In the genomic region with DNA sequence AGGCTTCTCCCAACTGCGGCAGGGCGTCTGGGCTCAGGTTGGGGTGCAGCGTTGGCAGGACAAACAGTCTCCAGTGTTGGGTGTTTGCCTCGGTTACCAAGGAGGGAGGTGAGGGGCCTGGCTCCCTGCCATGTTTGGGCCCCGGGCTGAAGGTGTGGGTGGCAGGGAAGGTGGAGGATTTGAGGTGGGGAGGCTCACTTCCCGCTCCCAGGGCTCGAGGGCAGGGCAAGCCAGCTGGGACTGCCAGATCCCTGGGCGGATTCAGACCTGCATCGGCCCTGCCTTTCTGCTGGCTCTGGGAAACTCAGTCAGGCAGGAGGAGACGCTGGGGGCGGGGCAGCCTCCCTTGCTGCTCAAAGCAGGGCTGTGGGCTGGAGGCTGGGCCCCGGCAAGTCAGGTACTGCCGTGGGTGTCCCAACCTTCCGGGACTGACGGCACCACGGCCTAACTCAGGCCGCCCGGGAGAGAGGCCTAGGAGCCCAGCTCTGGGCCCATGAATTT, we compare ENCODE assay signal across 10 cellular contexts. TPM values are rescaled to one million over a fixed set of nuclear protein-coding genes. Genes with fewer than 3 reads are reported as not detected.
DNase-seq lines count a peak whose midpoint lies in the region; ATAC-seq and TF ChIP-seq lines count a peak whose summit lies in the region.
"Had no signal": no experiment of that assay in that cellular context is flagged by ENCODE, and none has a peak within 500 bp of the region (broad histone marks: within the 10 kb centered on the region; RNA-seq: fewer than 3 reads in every experiment).

No MANE protein-coding gene starts in this region.

- no peaks in the 10 kb centered on the region for H3K9me3 Mint-ChIP-seq in progenitor cell of endocrine pancreas (ENCODE audit: low read depth)
- H3K9me3 Mint-ChIP-seq: activated CD4-positive, alpha-beta memory T cell treated with anti-CD3 and anti-CD28 coated beads for 36 hours; central memory CD8-positive, alpha-beta T cell had no signal

- H3K36me3 Mint-ChIP-seq in progenitor cell of endocrine pancreas (ENCODE audit: insufficient read depth) = no peaks in the 10 kb centered on the region
- H3K36me3 Mint-ChIP-seq: activated CD4-positive, alpha-beta memory T cell treated with anti-CD3 and anti-CD28 coated beads for 36 hours had no signal

- H3K4me3 Mint-ChIP-seq in progenitor cell of endocrine pancreas (ENCODE audit: low read depth) = no peak overlapping the region
- H3K4me3 Mint-ChIP-seq: activated CD4-positive, alpha-beta memory T cell treated with anti-CD3 and anti-CD28 coated beads for 36 hours; central memory CD8-positive, alpha-beta T cell had no signal

- no peak for TF ChIP-seq CTCF in progenitor cell of endocrine pancreas (IDR thresholded peaks at IDR 0.05; ENCODE audit: unreplicated experiment)

- no peaks in the 10 kb centered on the region for H3K27me3 Mint-ChIP-seq in progenitor cell of endocrine pancreas
- H3K27me3 Mint-ChIP-seq: central memory CD8-positive, alpha-beta T cell had no signal

- peak overlapping the region; percentile 69 for H3K27ac Mint-ChIP-seq in progenitor cell of endocrine pancreas
- H3K27ac Mint-ChIP-seq: activated CD4-positive, alpha-beta memory T cell treated with anti-CD3 and anti-CD28 coated beads for 36 hours had no signal

- H3K4me1 Mint-ChIP-seq in progenitor cell of endocrine pancreas (ENCODE audit: low read depth) = peaks cover 11% of the 10 kb centered on the region
- H3K4me1 Mint-ChIP-seq: central memory CD8-positive, alpha-beta T cell had no signal

- ATAC-seq in GM19351 (IDR thresholded peaks at IDR 0.05; ENCODE audit: unreplicated experiment) = no peak

- peak; percentile 86 for DNase-seq in ecto neural progenitor cell (ENCODE audit: low spot score)
- DNase-seq in progenitor cell of endocrine pancreas (ENCODE audit: low spot score, unreplicated experiment) = no peak
- no peak for DNase-seq in SKM-1 treated with dmso at 0.1 percent for 144 hours (lab: John Stamatoyannopoulos, UW; ENCODE audit: unreplicated experiment)
- no peak for DNase-seq in GDM1 (lab: John Stamatoyannopoulos, UW)
- DNase-seq: activated CD4-positive, alpha-beta memory T cell treated with anti-CD3 and anti-CD28 coated beads for 36 hours; NCI-H524 treated with DMSO at 0.1 percent for 48 hours; stimulated activated CD4-positive, alpha-beta T cell treated with anti-CD3 and anti-CD28 coated beads, Interleukin-1b, Interleukin-23, amount 100 ng/mL, for 48 hours had no signal

- TF ChIP-seq RAD21 in Ishikawa (IDR thresholded peaks at IDR 0.05; ENCODE audit: low read depth) = no peak

- peak; percentile 61; the same call in 1 of the 2 replicates for TF ChIP-seq EP300 in Ishikawa (IDR thresholded peaks at IDR 0.05; ENCODE audit: borderline replicate concordance)

TF ChIP-seq in Ishikawa, 13 proteins besides CTCF, POLR2A, EP300 and RAD21:
- TF ChIP-seq CREB1 (IDR thresholded peaks at IDR 0.05; ENCODE audit: low read depth) (no peak), NFIC (IDR thresholded peaks at IDR 0.05) (peak; percentile 71), TAF1 (IDR thresholded peaks at IDR 0.05; ENCODE audit: low read depth) (no peak), YY1 (IDR thresholded peaks at IDR 0.05; ENCODE audit: low read depth) (0 out of 2 replicates have a peak, but pooled peaks have one; percentile 14), TCF12 (IDR thresholded peaks at IDR 0.05; ENCODE audit: low read depth) (peak; percentile 84), TEAD4 (IDR thresholded peaks at IDR 0.05) (0 out of 2 replicates have a peak, but pooled peaks have one; percentile 28), EGR1 (IDR thresholded peaks at IDR 0.05) (0 out of 2 replicates have a peak, but pooled peaks have one; percentile 42), USF1 (IDR thresholded peaks at IDR 0.05) (no peak), ZBTB7A (IDR thresholded peaks at IDR 0.05; ENCODE audit: low read depth) (peak; percentile 41; the same call in 1 of the 2 replicates)
- TF ChIP-seq, protein P1, sequence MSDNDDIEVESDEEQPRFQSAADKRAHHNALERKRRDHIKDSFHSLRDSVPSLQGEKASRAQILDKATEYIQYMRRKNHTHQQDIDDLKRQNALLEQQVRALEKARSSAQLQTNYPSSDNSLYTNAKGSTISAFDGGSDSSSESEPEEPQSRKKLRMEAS (IDR thresholded peaks at IDR 0.05) = peak; percentile 25; the same call in 1 of the 2 replicates

RNA-seq across cellular contexts. Expression of gene KRT17, which starts 31.3 kb away (rescaled TPM):
- 0.22 and 0.46 TPM in 2 replicates for total RNA-seq in progenitor cell of endocrine pancreas
- total RNA-seq: activated CD4-positive, alpha-beta memory T cell treated with anti-CD3 and anti-CD28 coated beads for 36 hours had no signal

RNA-seq across cellular contexts. Expression of gene EIF1, which starts 33.0 kb away (rescaled TPM):
- 622 and 652 TPM in 2 replicates for total RNA-seq in progenitor cell of endocrine pancreas

RNA-seq across cellular contexts. Expression of gene KRT16, which starts 43.1 kb away (rescaled TPM):
- not detected in 2 replicates for total RNA-seq in progenitor cell of endocrine pancreas
- total RNA-seq: activated CD4-positive, alpha-beta memory T cell treated with anti-CD3 and anti-CD28 coated beads for 36 hours had no signal

RNA-seq across cellular contexts. Expression of gene GAST, which starts 56.5 kb away (rescaled TPM):
- 28.1 and 32.0 TPM in 2 replicates for total RNA-seq in progenitor cell of endocrine pancreas
- total RNA-seq: activated CD4-positive, alpha-beta memory T cell treated with anti-CD3 and anti-CD28 coated beads for 36 hours had no signal
